9 cellular contexts compared by ENCODE assay signal in genomic region chr17:83081561-83082201, GRCh38. TPM values are rescaled to one million over a fixed set of nuclear protein-coding genes. Genes with fewer than 3 reads are reported as not detected.
DNase-seq lines count a peak whose midpoint lies in the region; ATAC-seq, FAIRE-seq and TF ChIP-seq lines count a peak whose summit lies in the region.
"Had no signal": no experiment of that assay in that cellular context is flagged by ENCODE, and none has a peak within 500 bp of the region (broad histone marks: within the 10 kb centered on the region; RNA-seq: fewer than 3 reads in every experiment).

No MANE protein-coding gene starts in this region.

- peak; percentile 90 for FAIRE-seq in GM12891 (lab: Jason Lieb, UNC)

- H3K4me3 ChIP-seq in iPS-11a (ENCODE audit: low read depth, low read length) (peak overlapping the region; percentile 47), smooth muscle cell (peak overlapping the region; percentile 82)

- no peak for TF ChIP-seq CTCF in smooth muscle cell (IDR thresholded peaks at IDR 0.05; ENCODE audit: borderline replicate concordance, insufficient read depth, poor library complexity, severe bottlenecking)

- H4K20me1 ChIP-seq in smooth muscle cell (ENCODE audit: low read depth): peaks cover 60% of the 10 kb centered on the region

- peak overlapping the region; percentile 93 for H3K27ac Mint-ChIP-seq in activated T-helper 2 cell treated with anti-CD3 and anti-CD28 coated beads, Interferon-gamma antibody, Interleukin-2, Interleukin-4, amounts not matched to agents 10 μg/mL and 5 μg/mL and 100 μg/mL, durations not matched to agents 14 hours and 24 hours and 36 hours

- H3K9me3 Mint-ChIP-seq in activated T-helper 2 cell treated with anti-CD3 and anti-CD28 coated beads, Interferon-gamma antibody, Interleukin-2, Interleukin-4, amounts not matched to agents 10 μg/mL and 5 μg/mL and 100 μg/mL, durations not matched to agents 14 hours and 24 hours and 36 hours: no peaks in the 10 kb centered on the region
- H3K9me3 Mint-ChIP-seq: activated naive CD4-positive, alpha-beta T cell treated with anti-CD3 and anti-CD28 coated beads, Interleukin-2, amount 50 U/mL, for 72 hours had no signal

- TF ChIP-seq POLR2A in GM12891 (IDR thresholded peaks at IDR 0.05; ENCODE audit: low read depth, low read length): no peak

- H3K4me2 ChIP-seq in smooth muscle cell: peak overlapping the region; percentile 94

- H3K36me3 Mint-ChIP-seq in activated T-helper 2 cell treated with anti-CD3 and anti-CD28 coated beads, Interferon-gamma antibody, Interleukin-2, Interleukin-4, amounts not matched to agents 10 μg/mL and 5 μg/mL and 100 μg/mL, durations not matched to agents 14 hours and 24 hours and 36 hours (ENCODE audit: low read depth): peaks cover 50% of the 10 kb centered on the region
- H3K36me3 Mint-ChIP-seq: activated naive CD4-positive, alpha-beta T cell treated with anti-CD3 and anti-CD28 coated beads, Interleukin-2, amount 50 U/mL, for 72 hours had no signal

- DNase-seq in GM12891 (ENCODE audit: insufficient read length, low spot score) (no peak), smooth muscle cell (lab: John Stamatoyannopoulos, UW; ENCODE audit: unreplicated experiment) (no peak), hippocampal formation (lab: John Stamatoyannopoulos, UW) (no peak), NCI-H1417 treated with DMSO at 0.1 percent for 48 hours (lab: John Stamatoyannopoulos, UW) (no peak)
- DNase-seq in activated T-helper 2 cell treated with anti-CD3 and anti-CD28 coated beads, Interferon-gamma antibody, Interleukin-2, Interleukin-4, amounts not matched to agents 10 μg/mL and 5 μg/mL and 100 μg/mL, durations not matched to agents 14 hours and 24 hours and 36 hours (ENCODE audit: low spot score): no peak

- no peaks in the 10 kb centered on the region for H3K9me3 ChIP-seq in smooth muscle cell (replicated peaks; ENCODE audit: low read depth)

- H3K4me1 Mint-ChIP-seq in activated T-helper 2 cell treated with anti-CD3 and anti-CD28 coated beads, Interferon-gamma antibody, Interleukin-2, Interleukin-4, amounts not matched to agents 10 μg/mL and 5 μg/mL and 100 μg/mL, durations not matched to agents 14 hours and 24 hours and 36 hours (ENCODE audit: low read depth): peaks cover 43% of the 10 kb centered on the region

- H3F3A ChIP-seq in smooth muscle cell (ENCODE audit: low read depth): peaks cover 35% of the 10 kb centered on the region

- H3K27ac ChIP-seq in smooth muscle cell (ENCODE audit: low read depth): peak overlapping the region; percentile 93

- H3K79me2 ChIP-seq in smooth muscle cell (ENCODE audit: low read depth): peaks cover 54% of the 10 kb centered on the region

- no peaks in the 10 kb centered on the region for H3K27me3 ChIP-seq in smooth muscle cell (ENCODE audit: low read depth)

- intact Hi-C loops in activated T-helper 2 cell treated with anti-CD3 and anti-CD28 coated beads, Interferon-gamma antibody, Interleukin-2, Interleukin-4, amounts not matched to agents 10 μg/mL and 5 μg/mL and 100 μg/mL, durations not matched to agents 14 hours and 24 hours and 36 hours (cut with micrococcal nuclease): no loop called here

- peaks cover 14% of the 10 kb centered on the region for H3K27me3 Mint-ChIP-seq in activated T-helper 2 cell treated with anti-CD3 and anti-CD28 coated beads, Interferon-gamma antibody, Interleukin-2, Interleukin-4, amounts not matched to agents 10 μg/mL and 5 μg/mL and 100 μg/mL, durations not matched to agents 14 hours and 24 hours and 36 hours (ENCODE audit: low read depth)

- ATAC-seq in GM21717 (IDR thresholded peaks at IDR 0.05; ENCODE audit: unreplicated experiment) (no peak), GM19328 (IDR thresholded peaks at IDR 0.05; ENCODE audit: unreplicated experiment) (no peak)

- H3K36me3 ChIP-seq in smooth muscle cell (ENCODE audit: low read depth): no peaks in the 10 kb centered on the region

- peak overlapping the region; percentile 83 for H3K9ac ChIP-seq in smooth muscle cell (ENCODE audit: low read depth)

- peaks cover 22% of the 10 kb centered on the region for H3K4me1 ChIP-seq in smooth muscle cell (ENCODE audit: low read depth)

- peak overlapping the region; percentile 75 for H3K4me3 Mint-ChIP-seq in activated T-helper 2 cell treated with anti-CD3 and anti-CD28 coated beads, Interferon-gamma antibody, Interleukin-2, Interleukin-4, amounts not matched to agents 10 μg/mL and 5 μg/mL and 100 μg/mL, durations not matched to agents 14 hours and 24 hours and 36 hours (ENCODE audit: low read depth)

- no peak overlapping the region for H2AFZ ChIP-seq in smooth muscle cell (ENCODE audit: low read depth)

- WGBS in smooth muscle cell (ENCODE audit: low lambda C conversion rate): 43% methylated on average over 26 of the region's 26 CpGs

TF ChIP-seq in GM12891, 5 proteins besides CTCF, POLR2A, EP300 and RAD21:
- 0 out of 2 replicates have a peak, but pooled peaks have one; percentile 12 for TF ChIP-seq POU2F2 (IDR thresholded peaks at IDR 0.05; ENCODE audit: low read depth, low read length)
- no peak for TF ChIP-seq SPI1 (IDR thresholded peaks at IDR 0.05; ENCODE audit: low read depth, low read length)
- no peak for TF ChIP-seq POLR2AphosphoS5 (IDR thresholded peaks at IDR 0.05; ENCODE audit: low read depth, low read length)
- TF ChIP-seq PAX5 (IDR thresholded peaks at IDR 0.05; ENCODE audit: insufficient read depth, low read length, severe bottlenecking): no peak
- no peak for TF ChIP-seq TAF1 (IDR thresholded peaks at IDR 0.05; ENCODE audit: low read depth, low read length)
TF ChIP-seq in GM12891: peak in this region for 1.

RNA-seq across cellular contexts. Expression of gene METRNL, which starts 2.3 kb away (rescaled TPM):
- 6.0 TPM for polyA plus RNA-seq in GM12891 (2012; ENCODE audit: low read depth, missing spikeins)
- total RNA-seq in activated T-helper 2 cell treated with anti-CD3 and anti-CD28 coated beads, Interferon-gamma antibody, Interleukin-2, Interleukin-4, amounts not matched to agents 10 μg/mL and 5 μg/mL and 100 μg/mL, durations not matched to agents 14 hours and 24 hours and 36 hours: 71.0 and 74.7 TPM in 2 replicates
- 48.3 and 55.6 TPM in 2 replicates for total RNA-seq in smooth muscle cell
- 98.1 and 101 TPM in 2 replicates for polyA plus RNA-seq in smooth muscle cell
